In the genomic region with DNA sequence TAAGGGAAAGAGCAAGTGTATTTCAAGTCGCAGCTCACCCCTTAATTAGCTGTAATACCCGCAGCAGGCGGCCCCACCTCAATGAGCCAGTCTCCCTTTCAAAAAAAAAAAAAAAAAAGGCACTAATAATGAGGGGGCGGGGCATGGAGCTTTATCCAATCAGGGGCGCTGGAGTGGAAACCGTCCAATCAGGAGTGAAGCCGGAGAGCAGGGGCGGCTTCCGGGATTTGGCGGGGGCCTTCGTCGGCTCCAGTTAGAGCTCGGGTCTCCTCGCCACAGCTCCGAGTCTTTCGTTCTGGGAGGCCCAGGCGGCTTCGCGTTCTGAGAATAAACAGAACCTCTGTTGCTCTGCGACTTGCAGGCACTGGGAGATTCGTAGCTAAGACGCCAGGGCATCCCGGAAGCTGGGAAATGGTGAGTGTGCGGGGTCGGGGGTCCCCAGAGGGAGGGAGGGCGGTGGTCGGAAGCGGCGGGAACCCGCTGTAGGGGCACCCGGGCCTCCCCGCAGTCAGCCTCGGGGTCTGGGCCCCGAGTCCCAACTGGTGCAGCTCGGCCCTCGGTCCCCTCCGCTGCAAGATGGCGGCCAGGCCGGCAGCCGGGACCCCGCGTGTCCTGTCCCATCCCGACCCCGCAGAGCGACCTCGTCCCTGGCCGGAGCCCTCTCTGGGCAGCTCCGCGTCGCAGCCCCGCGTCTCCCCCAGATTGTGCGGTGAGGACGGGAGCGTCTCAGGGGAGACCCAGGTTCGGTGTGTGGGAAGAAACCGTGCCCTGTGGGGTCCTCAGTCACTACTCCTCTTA, we compare ENCODE assay signal across 8 cellular contexts. TPM values are rescaled to one million over a fixed set of nuclear protein-coding genes. Genes with fewer than 3 reads are reported as not detected.
DNase-seq lines count a peak whose midpoint lies in the region; FAIRE-seq and TF ChIP-seq lines count a peak whose summit lies in the region.

A gene (plus strand): TSS at position 252 of the 798 bp plus-strand sequence. CDS start 160 bp downstream, at position 412.

- H3K4me3 ChIP-seq in H7 (ENCODE audit: insufficient read depth, low read depth, low read length) (peak within 1 kb of the TSS; percentile 79), MM.1S (ENCODE audit: low read length) (peak within 1 kb of the TSS; percentile 97)

- H3K9me2 ChIP-seq in MM.1S (replicated peaks; ENCODE audit: insufficient read depth, low read length), result no peaks in the 10 kb centered on the region

- no peaks in the 10 kb centered on the region for H3K9me3 ChIP-seq in MM.1S (replicated peaks; ENCODE audit: insufficient read depth, low read length)

- H3K36me3 ChIP-seq in H7 (replicated peaks; ENCODE audit: control insufficient read depth, insufficient read depth, low read length) (no peaks in the 10 kb centered on the region; the same call in 1 of the 2 replicates), MM.1S (replicated peaks; ENCODE audit: insufficient read depth, low read length) (0 out of 2 replicates have a peak, but pooled peaks cover 3% of the 10 kb centered on the region)

- peak within 1 kb of the TSS; percentile 50 for H2AFZ ChIP-seq in MM.1S (ENCODE audit: low read length)

- peak within 1 kb of the TSS; percentile 98 for H3K4me2 ChIP-seq in MM.1S (ENCODE audit: low read depth, low read length)

- peak within 1 kb of the TSS; percentile 97 for H3K9ac ChIP-seq in MM.1S (ENCODE audit: low read length)

- H4K20me1 ChIP-seq in MM.1S (ENCODE audit: insufficient read depth, low read length), result peaks cover 18% of the 10 kb centered on the region; the same call in 1 of the 2 replicates

- no peak for TF ChIP-seq CTCF in MM.1S (IDR thresholded peaks at IDR 0.05; ENCODE audit: low read length)

- peaks cover 51% of the 10 kb centered on the region for H3K4me1 ChIP-seq in MM.1S (ENCODE audit: low read length)

- peak within 1 kb of the TSS; percentile 96 for H3K27ac ChIP-seq in MM.1S (ENCODE audit: low read length)

- H3K79me2 ChIP-seq in MM.1S (ENCODE audit: low read length), result peaks cover 52% of the 10 kb centered on the region

- FAIRE-seq in frontal cortex (lab: Jason Lieb, UNC), result peak; percentile 8

- DNase-seq in ELF-1 (ENCODE audit: low read depth, low spot score) (peak; percentile 95), H7 (peak; percentile 94), MM.1S (peak; percentile 95), SK-MEL-5 (ENCODE audit: low read depth, low spot score) (peak; percentile 92), frontal cortex (ENCODE audit: low spot score in 2 of 2) (peak; percentile 88 to 90), nucleus accumbens (lab: John Stamatoyannopoulos, UW) (peak; percentile 38 to 96 (median 82)), superior temporal gyrus (ENCODE audit: extremely low spot score) (peak; percentile 95)
- peak; percentile 95 for DNase-seq in activated naive CD4-positive, alpha-beta T cell treated with Interleukin-2 at 50 U/mL for 16 hours

- peaks cover 2% of the 10 kb centered on the region; the same call in 1 of the 2 replicates for H3K27me3 ChIP-seq in H7 (ENCODE audit: control insufficient read depth, insufficient read depth, low read length)
- no peaks in the 10 kb centered on the region for H3K27me3 ChIP-seq in MM.1S (replicated peaks; ENCODE audit: insufficient read depth, low read length)

- in situ Hi-C loops in SK-MEL-5 (cut with HindIII; ENCODE audit: low pct_unique_long_range_greater_than_20kb, low sequenced_read_pairs), result no loop called here

- H3F3A ChIP-seq in MM.1S (ENCODE audit: insufficient read depth, low read length), result peaks cover 53% of the 10 kb centered on the region

RNA-seq across cellular contexts. Expression of the gene that starts here (rescaled TPM):
- total RNA-seq in H7 (2014; rRNA removed; shearing (Covaris generic)), result 3.2 and 7.1 TPM in 2 replicates
- 21.0 and 21.9 TPM in 2 replicates for total RNA-seq in SK-MEL-5 (2014; rRNA removed; shearing (Covaris generic))
- polyA plus RNA-seq in SK-MEL-5 (2015; cell fraction: cytosol; rRNA removed), result 7.3 and 9.0 TPM in 2 replicates
- polyA plus RNA-seq in SK-MEL-5 (2015; cell fraction: nucleus; rRNA removed), result 7.9 and 11.2 TPM in 2 replicates
- 10.2 TPM for total RNA-seq in frontal cortex

Comparison
In these comparisons a context has a peak if more than half of its experiments do, and no peak if none do; other contexts are left out.
1. Peak in every context shown above with its lines: DNase-seq, H3K4me3 ChIP-seq and H3K27ac ChIP-seq.